In genomic region chr12:111753144-111753881, GRCh38 we compare ENCODE assay signal across 1 cellular context.
TF ChIP-seq lines count a peak whose summit lies in the region.

No MANE protein-coding gene starts in this region.

TF ChIP-seq in HepG2, 621 proteins besides CTCF, POLR2A, EP300 and RAD21 (continued from another document and continues in another):
- TF ChIP-seq ZFP1 (CRISPR knock-in tag; IDR thresholded peaks at IDR 0.05) (no peak), SRSF1 (optimal IDR thresholded peaks at IDR 0.05; ENCODE audit: low read depth, low read length) (no peak), ZFP37 (CRISPR knock-in tag; IDR thresholded peaks at IDR 0.05; ENCODE audit: borderline replicate concordance) (no peak), SOX6 (IDR thresholded peaks at IDR 0.05) (no peak), SOX6 (CRISPR knock-in tag; IDR thresholded peaks at IDR 0.05) (no peak), ZNF33A (CRISPR knock-in tag; IDR thresholded peaks at IDR 0.05; ENCODE audit: borderline replicate concordance) (no peak), DMAP1 (CRISPR knock-in tag; IDR thresholded peaks at IDR 0.05) (no peak), HNF1B (CRISPR knock-in tag; IDR thresholded peaks at IDR 0.05) (no peak), SIN3B (IDR thresholded peaks at IDR 0.05; ENCODE audit: low read length) (0 out of 2 replicates have a peak, but pooled peaks have one; percentile 42), SP1 (IDR thresholded peaks at IDR 0.05) (no peak), SP1 (CRISPR knock-in tag; IDR thresholded peaks at IDR 0.05) (peak; percentile 48), HINFP (CRISPR knock-in tag; IDR thresholded peaks at IDR 0.05; ENCODE audit: low read depth) (no peak), HCFC1 (IDR thresholded peaks at IDR 0.05; ENCODE audit: low read depth, low read length) (no peak), ZZZ3 (CRISPR knock-in tag; IDR thresholded peaks at IDR 0.05; ENCODE audit: borderline replicate concordance) (no peak), MYPOP (CRISPR knock-in tag; IDR thresholded peaks at IDR 0.05) (no peak), ZNF318 (CRISPR knock-in tag; IDR thresholded peaks at IDR 0.05) (no peak), TEF (CRISPR knock-in tag; IDR thresholded peaks at IDR 0.05) (no peak), POGK (CRISPR knock-in tag; conservative IDR thresholded peaks at IDR 0.05) (no peak), THYN1 (CRISPR knock-in tag; IDR thresholded peaks at IDR 0.05; ENCODE audit: borderline replicate concordance, low read depth) (no peak), MAFG (CRISPR knock-in tag; IDR thresholded peaks at IDR 0.05) (no peak), ZNF232 (CRISPR knock-in tag; IDR thresholded peaks at IDR 0.05; ENCODE audit: borderline replicate concordance) (no peak), ZNF597 (CRISPR knock-in tag; IDR thresholded peaks at IDR 0.05) (no peak), ZNF34 (CRISPR knock-in tag; IDR thresholded peaks at IDR 0.05; ENCODE audit: borderline replicate concordance) (no peak), NR0B2 (CRISPR knock-in tag; IDR thresholded peaks at IDR 0.05) (no peak), PRDM10 (CRISPR knock-in tag; IDR thresholded peaks at IDR 0.05; ENCODE audit: low read depth) (peak; percentile 22; the same call in 1 of the 2 replicates), NFATC3 (CRISPR knock-in tag; IDR thresholded peaks at IDR 0.05) (no peak), GATAD1 (CRISPR knock-in tag; IDR thresholded peaks at IDR 0.05) (peak; percentile 58; the same call in 1 of the 2 replicates), NBN (conservative IDR thresholded peaks at IDR 0.05) (no peak), YY1 (IDR thresholded peaks at IDR 0.05; ENCODE audit: insufficient read depth, insufficient replicate concordance, low read depth, low read length) (peak; percentile 47), JUND (CRISPR knock-in tag; IDR thresholded peaks at IDR 0.05) (no peak)
